Comparison of ENCODE assay signal across 10 cellular contexts in genomic region chr16:55471448-55472097, GRCh38. TPM values are rescaled to one million over a fixed set of nuclear protein-coding genes. Genes with fewer than 3 reads are reported as not detected.
DNase-seq lines count a peak whose midpoint lies in the region; ATAC-seq and TF ChIP-seq lines count a peak whose summit lies in the region.
"Had no signal": no experiment of that assay in that cellular context is flagged by ENCODE, and none has a peak within 500 bp of the region (broad histone marks: within the 10 kb centered on the region; RNA-seq: fewer than 3 reads in every experiment).

No MANE protein-coding gene starts in this region.

- peak; percentile 49 for ATAC-seq in GM18519 (IDR thresholded peaks at IDR 0.05; ENCODE audit: low FRiP score, unreplicated experiment)
- peak; percentile 93 for ATAC-seq in HG02870 (IDR thresholded peaks at IDR 0.05; ENCODE audit: unreplicated experiment)
- ATAC-seq in omental fat pad (ENCODE audit: low FRiP score): peak; percentile 82
- no peak for ATAC-seq in GM19023 (IDR thresholded peaks at IDR 0.05; ENCODE audit: unreplicated experiment)

- peaks cover 4% of the 10 kb centered on the region for H3K9me3 Mint-ChIP-seq in activated T-helper 2 cell treated with anti-CD3 and anti-CD28 coated beads, Interferon-gamma antibody, Interleukin-2, Interleukin-4, amounts not matched to agents 10 μg/mL and 5 μg/mL and 100 μg/mL, durations not matched to agents 14 hours and 24 hours and 36 hours

- no peak for TF ChIP-seq CTCF in omental fat pad (IDR thresholded peaks at IDR 0.05)

- peaks cover 5% of the 10 kb centered on the region for H3K27me3 Mint-ChIP-seq in activated T-helper 2 cell treated with anti-CD3 and anti-CD28 coated beads, Interferon-gamma antibody, Interleukin-2, Interleukin-4, amounts not matched to agents 10 μg/mL and 5 μg/mL and 100 μg/mL, durations not matched to agents 14 hours and 24 hours and 36 hours (ENCODE audit: low read depth)

- peaks cover 4% of the 10 kb centered on the region for H3K36me3 Mint-ChIP-seq in activated T-helper 2 cell treated with anti-CD3 and anti-CD28 coated beads, Interferon-gamma antibody, Interleukin-2, Interleukin-4, amounts not matched to agents 10 μg/mL and 5 μg/mL and 100 μg/mL, durations not matched to agents 14 hours and 24 hours and 36 hours (ENCODE audit: low read depth)

- DNase-seq in activated T-helper 2 cell treated with anti-CD3 and anti-CD28 coated beads, Interferon-gamma antibody, Interleukin-2, Interleukin-4, amounts not matched to agents 10 μg/mL and 5 μg/mL and 100 μg/mL, durations not matched to agents 14 hours and 24 hours and 36 hours (ENCODE audit: low spot score): no peak
- no peak for DNase-seq in omental fat pad (ENCODE audit: low spot score)
- no peak for DNase-seq in NCI-H1930 (lab: John Stamatoyannopoulos, UW)
- no peak for DNase-seq in epidermal melanocyte (ENCODE audit: insufficient read length, low spot score)
- no peak for DNase-seq in activated CD4-positive, CD25-positive, alpha-beta regulatory T cell treated with anti-CD3 and anti-CD28 coated beads, Interleukin-2, amount 50 U/mL, for 72 hours
- DNase-seq: heart left ventricle had no signal

- H3K4me1 Mint-ChIP-seq in activated T-helper 2 cell treated with anti-CD3 and anti-CD28 coated beads, Interferon-gamma antibody, Interleukin-2, Interleukin-4, amounts not matched to agents 10 μg/mL and 5 μg/mL and 100 μg/mL, durations not matched to agents 14 hours and 24 hours and 36 hours (ENCODE audit: low read depth): peaks cover 14% of the 10 kb centered on the region

- intact Hi-C loops in activated T-helper 2 cell treated with anti-CD3 and anti-CD28 coated beads, Interferon-gamma antibody, Interleukin-2, Interleukin-4, amounts not matched to agents 10 μg/mL and 5 μg/mL and 100 μg/mL, durations not matched to agents 14 hours and 24 hours and 36 hours (cut with micrococcal nuclease): loop anchor here (1.0 to 10.0 kb wide), 2 partner anchors 29 to 723 kb away; partner anchors contain the start of gene GNAO1

- H3K27ac Mint-ChIP-seq in activated T-helper 2 cell treated with anti-CD3 and anti-CD28 coated beads, Interferon-gamma antibody, Interleukin-2, Interleukin-4, amounts not matched to agents 10 μg/mL and 5 μg/mL and 100 μg/mL, durations not matched to agents 14 hours and 24 hours and 36 hours: peak overlapping the region; percentile 85

- H3K4me3 Mint-ChIP-seq in activated T-helper 2 cell treated with anti-CD3 and anti-CD28 coated beads, Interferon-gamma antibody, Interleukin-2, Interleukin-4, amounts not matched to agents 10 μg/mL and 5 μg/mL and 100 μg/mL, durations not matched to agents 14 hours and 24 hours and 36 hours (ENCODE audit: low read depth): no peak overlapping the region

RNA-seq across cellular contexts. Expression of gene MMP2, which starts 7.4 kb away (rescaled TPM):
- 0.11 and 0.34 TPM in 2 replicates for total RNA-seq in activated T-helper 2 cell treated with anti-CD3 and anti-CD28 coated beads, Interferon-gamma antibody, Interleukin-2, Interleukin-4, amounts not matched to agents 10 μg/mL and 5 μg/mL and 100 μg/mL, durations not matched to agents 14 hours and 24 hours and 36 hours
- total RNA-seq in omental fat pad: 100 to 1,000 TPM; 217 to 549 (median 381) TPM
- total RNA-seq: T-helper 2 cell treated with Interferon-gamma antibody and Interleukin-4, amounts not matched to agents 100 ng/mL and 5 ng/mL, for 36 hours had no signal

RNA-seq across cellular contexts. Expression of gene LPCAT2, which starts 37.3 kb away (rescaled TPM):
- total RNA-seq in activated T-helper 2 cell treated with anti-CD3 and anti-CD28 coated beads, Interferon-gamma antibody, Interleukin-2, Interleukin-4, amounts not matched to agents 10 μg/mL and 5 μg/mL and 100 μg/mL, durations not matched to agents 14 hours and 24 hours and 36 hours: 4.1 and 4.7 TPM in 2 replicates
- total RNA-seq in omental fat pad: 10 to 100 TPM in 3 of 4 donors, 1 to 10 TPM in 1; 9.6 to 20.5 (median 15.9) TPM

Comparison
In these comparisons a context has a peak if more than half of its experiments do, and no peak if none do; other contexts are left out.
1. RNA of gene MMP2, which starts 7.4 kb away (total RNA-seq): 217 to 549 TPM in omental fat pad; 0.11 to 0.34 TPM in activated T-helper 2 cell treated with anti-CD3 and anti-CD28 coated beads, Interferon-gamma antibody, Interleukin-2, Interleukin-4, amounts not matched to agents 10 μg/mL and 5 μg/mL and 100 μg/mL, durations not matched to agents 14 hours and 24 hours and 36 hours; every median in the first group is over 100 times any median in the second.